Comparison of ENCODE assay signal across 8 cellular contexts in genomic region chr14:75660630-75661498, GRCh38. TPM values are rescaled to one million over a fixed set of nuclear protein-coding genes. Genes with fewer than 3 reads are reported as not detected.
A peak's percentile ranks its signal among the peaks of the same experiment; 100 is the strongest.
DNase-seq lines count a peak whose midpoint lies in the region; ATAC-seq and TF ChIP-seq lines count a peak whose summit lies in the region.

Gene ERG28, minus strand, starts transcription at chr14:75660876. Its CDS starts 3,374 bp downstream, at chr14:75657502.
Gene TTLL5, plus strand, starts transcription at chr14:75661246. Its CDS starts 1,904 bp downstream, at chr14:75663150.

- peaks cover 17% of the 10 kb centered on the region for H3K4me1 Mint-ChIP-seq in activated CD4-positive, alpha-beta T cell treated with anti-CD3 and anti-CD28 coated beads for 36 hours

- H3K36me3 ChIP-seq in kidney epithelial cell (ENCODE audit: control insufficient read depth, insufficient read depth, low read length): no peaks in the 10 kb centered on the region

- H3K27me3 ChIP-seq in kidney epithelial cell (ENCODE audit: control insufficient read depth, insufficient read depth, low read length): no peaks in the 10 kb centered on the region

- H3K36me3 Mint-ChIP-seq in activated CD4-positive, alpha-beta T cell treated with anti-CD3 and anti-CD28 coated beads for 36 hours (ENCODE audit: low read depth): peaks cover 8% of the 10 kb centered on the region

- no peaks in the 10 kb centered on the region for H3K9me3 Mint-ChIP-seq in activated CD4-positive, alpha-beta T cell treated with anti-CD3 and anti-CD28 coated beads for 36 hours (ENCODE audit: low read depth)

- intact Hi-C loops in activated CD4-positive, alpha-beta T cell treated with anti-CD3 and anti-CD28 coated beads for 36 hours (cut with DNase I, micrococcal nuclease): loop anchor here (1.0 to 5.0 kb wide), 16 partner anchors 12 to 1152 kb away; partner anchors contain the start of genes TMED10 (in 2 of the 2), ANGEL1 (in 1 of the 2), AREL1 (in 1 of the 2) and BATF (in 1 of the 2)

- no peaks in the 10 kb centered on the region for H3K27me3 Mint-ChIP-seq in activated CD4-positive, alpha-beta T cell treated with anti-CD3 and anti-CD28 coated beads for 36 hours

- peak; percentile 91 for ATAC-seq in HG03442 (IDR thresholded peaks at IDR 0.05; ENCODE audit: unreplicated experiment)
- ATAC-seq in activated CD4-positive, alpha-beta T cell treated with anti-CD3 and anti-CD28 coated beads for 36 hours: peak; percentile 99

- no peak for TF ChIP-seq CTCF in kidney epithelial cell (IDR thresholded peaks at IDR 0.05; ENCODE audit: insufficient read depth, low read length, poor library complexity, severe bottlenecking)

- DNase-seq in Ammon's horn (ENCODE audit: low spot score) (peak; percentile 99), GM19238 (ENCODE audit: insufficient read length, low spot score) (peak; percentile 96), NCI-H524 (lab: John Stamatoyannopoulos, UW) (peak; percentile 100), kidney epithelial cell (ENCODE audit: low read depth) (peak; percentile 97)
- peak; percentile 97 for DNase-seq in activated CD4-positive, alpha-beta T cell treated with anti-CD3 and anti-CD28 coated beads for 36 hours
- peak; percentile 95 for DNase-seq in stimulated activated CD4-positive, alpha-beta T cell treated with anti-CD3 and anti-CD28 coated beads, Interleukin-15, amount 100 ng/mL, for 48 hours (ENCODE audit: low read depth in 2 of 2)

- H3K4me3 Mint-ChIP-seq in activated CD4-positive, alpha-beta T cell treated with anti-CD3 and anti-CD28 coated beads for 36 hours: peak within 1 kb of the TSS; percentile 96

- POLR2A ChIA-PET in activated CD4-positive, alpha-beta T cell treated with anti-CD3 and anti-CD28 coated beads for 36 hours (lab: Charles Lee): interaction anchor here (0.6 to 1.5 kb wide), 7 partner anchors 83 to 739 kb away, joined by 3 to 7 read pairs (median 6); no protein-coding TSS in a partner anchor

- CTCF ChIA-PET in activated CD4-positive, alpha-beta T cell treated with anti-CD3 and anti-CD28 coated beads for 36 hours (lab: Charles Lee): interaction anchor here (0.5 to 1.9 kb wide), 17 partner anchors 10 to 353 kb away, joined by 3 to 17 read pairs (median 3); no protein-coding TSS in a partner anchor

- peak within 1 kb of the TSS; percentile 99 for H3K27ac Mint-ChIP-seq in activated CD4-positive, alpha-beta T cell treated with anti-CD3 and anti-CD28 coated beads for 36 hours

- H3K27ac ChIP-seq in cingulate gyrus (ENCODE audit: low read depth, low read length): peak within 1 kb of the TSS; percentile 88

- H3K4me3 ChIP-seq in kidney epithelial cell (ENCODE audit: low read depth, low read length): peak within 1 kb of the TSS; percentile 73

RNA-seq across cellular contexts. Expression of gene ERG28, which starts in this region (rescaled TPM):
- 10 to 100 TPM; 19.1 to 23.7 TPM for total RNA-seq in activated CD4-positive, alpha-beta T cell treated with anti-CD3 and anti-CD28 coated beads for 36 hours
- total RNA-seq in kidney epithelial cell: 14.8 and 16.2 TPM in 2 replicates

RNA-seq across cellular contexts. Expression of gene TTLL5, which starts in this region (rescaled TPM):
- total RNA-seq in activated CD4-positive, alpha-beta T cell treated with anti-CD3 and anti-CD28 coated beads for 36 hours: 10 to 100 TPM; 27.3 to 38.6 TPM
- 16.5 and 24.7 TPM in 2 replicates for total RNA-seq in kidney epithelial cell

Comparison
In these comparisons a context has a peak if more than half of its experiments do, and no peak if none do; other contexts are left out.
1. Peak in every context shown above with its lines: DNase-seq, ATAC-seq, H3K4me3 ChIP-seq and H3K27ac ChIP-seq.